Comparison of ENCODE assay signal across 14 cellular contexts in the genomic region with DNA sequence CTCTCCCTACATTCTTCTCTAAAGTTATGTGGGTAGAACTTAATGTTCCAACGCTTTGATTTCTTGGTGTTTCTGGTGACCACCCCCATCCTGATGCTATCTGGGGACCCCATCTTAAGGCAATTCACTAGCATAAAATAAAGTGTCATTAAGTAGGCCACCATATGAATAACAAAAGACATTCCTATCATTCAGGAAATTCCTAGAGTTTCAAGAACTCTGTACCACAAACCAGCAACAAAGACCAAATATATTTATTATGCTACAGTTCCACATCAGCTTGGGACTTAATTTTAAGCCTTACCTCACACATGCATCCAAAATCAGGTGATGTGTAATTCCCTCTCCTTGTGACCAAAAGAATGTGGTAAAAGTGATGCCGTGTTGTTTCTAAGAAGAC.
A peak's percentile ranks its signal among the peaks of the same experiment; 100 is the strongest.
DNase-seq lines count a peak whose midpoint lies in the region; ATAC-seq, FAIRE-seq and TF ChIP-seq lines count a peak whose summit lies in the region.
"Had no signal": no experiment of that assay in that cellular context is flagged by ENCODE, and none has a peak within 500 bp of the region (broad histone marks: within the 10 kb centered on the region; RNA-seq: fewer than 3 reads in every experiment).

No MANE protein-coding gene starts in this region.

- H3K4me3 Mint-ChIP-seq in neural progenitor cell, result no peak overlapping the region

- H3K4me3 ChIP-seq in SJSA1 (no peak overlapping the region), neural progenitor cell (no peak overlapping the region)

- H3K27ac ChIP-seq in SJSA1, result peak overlapping the region; percentile 64
- no peak overlapping the region for H3K27ac ChIP-seq in neural progenitor cell
- H3K27ac ChIP-seq: KMS-11 had no signal

- ATAC-seq in GM18511 (IDR thresholded peaks at IDR 0.05; ENCODE audit: unreplicated experiment), result no peak

- no peaks in the 10 kb centered on the region for H3K27me3 Mint-ChIP-seq in neural progenitor cell (ENCODE audit: insufficient read depth, low read depth)

- no peaks in the 10 kb centered on the region for H3F3A ChIP-seq in neural progenitor cell (ENCODE audit: low read depth)

- DNase-seq in GM03348 (ENCODE audit: low spot score) (peak; percentile 14), SJSA1 (ENCODE audit: low read depth in 1 of 2, low spot score in 2 of 2) (peak; percentile 46 to 89), iPS DF 19.7 (ENCODE audit: low read depth, low spot score) (peak; percentile 54), urothelium cell line (ENCODE audit: low spot score) (peak; percentile 4), neural progenitor cell (ENCODE audit: low spot score) (no peak), KG1 (lab: John Stamatoyannopoulos, UW) (no peak)
- DNase-seq: COR-L47, NCI-H1048, NCI-H146, NCI-H2081 treated with DMSO at 0.1 percent for 48 hours, NCI-H510A treated with DMSO at 0.1 percent for 48 hours, NCI-H82 had no signal

- no peaks in the 10 kb centered on the region for H3K36me3 Mint-ChIP-seq in neural progenitor cell

- no peak overlapping the region for H3K9ac ChIP-seq in neural progenitor cell
- H3K9ac ChIP-seq: KMS-11 had no signal

- no peaks in the 10 kb centered on the region for H3K79me2 ChIP-seq in neural progenitor cell (ENCODE audit: low read depth)

- no peaks in the 10 kb centered on the region for H4K20me1 ChIP-seq in neural progenitor cell (ENCODE audit: low read depth)

- H3K4me1 ChIP-seq in SJSA1 (replicated peaks) (peaks cover 21% of the 10 kb centered on the region), neural progenitor cell (peaks cover 7% of the 10 kb centered on the region)

- no peaks in the 10 kb centered on the region for H3K4me1 Mint-ChIP-seq in neural progenitor cell

- no peak for TF ChIP-seq CTCF in neural progenitor cell (IDR thresholded peaks at IDR 0.05)

- H3K27me3 ChIP-seq in SJSA1 (replicated peaks) (no peaks in the 10 kb centered on the region), neural progenitor cell (peaks cover 4% of the 10 kb centered on the region)

- no peak overlapping the region for H2AFZ ChIP-seq in neural progenitor cell (replicated peaks)

- H3K9me3 Mint-ChIP-seq in neural progenitor cell, result peaks cover 5% of the 10 kb centered on the region

- FAIRE-seq in urothelium cell line (lab: Jason Lieb, UNC), result no peak

- no peak overlapping the region for H3K4me2 ChIP-seq in neural progenitor cell
- H3K4me2 ChIP-seq: KMS-11 had no signal

- no peak overlapping the region for H3K27ac Mint-ChIP-seq in neural progenitor cell

- H3K36me3 ChIP-seq in SJSA1 (no peaks in the 10 kb centered on the region), neural progenitor cell (no peaks in the 10 kb centered on the region)

- H3K9me3 ChIP-seq in SJSA1 (replicated peaks) (peaks cover 3% of the 10 kb centered on the region; the same call in 1 of the 2 replicates), neural progenitor cell (ENCODE audit: low read depth) (no peaks in the 10 kb centered on the region)

Comparison
In these comparisons a context has a peak if more than half of its experiments do, and no peak if none do; other contexts are left out.
1. DNase-seq: peak in GM03348 (single experiment), SJSA1 (2 of 2), iPS DF 19.7 (single experiment) and urothelium cell line (single experiment); none in neural progenitor cell (single experiment) and KG1 (single experiment).